28 cellular contexts compared by ENCODE assay signal in genomic region chr4:106160560-106160959, GRCh38.
DNase-seq lines count a peak whose midpoint lies in the region; ATAC-seq and TF ChIP-seq lines count a peak whose summit lies in the region.
"Had no signal": no experiment of that assay in that cellular context is flagged by ENCODE, and none has a peak within 500 bp of the region (broad histone marks: within the 10 kb centered on the region; RNA-seq: fewer than 3 reads in every experiment).

No MANE protein-coding gene starts in this region.

- no peaks in the 10 kb centered on the region for H3K9me3 ChIP-seq in IMR-90 (ENCODE audit: control insufficient read depth, insufficient read depth, low read length)
- H3K9me3 ChIP-seq in fibroblast of lung (ENCODE audit: control insufficient read depth, insufficient read depth, low read depth, low read length), result no peaks in the 10 kb centered on the region
- H3K9me3 ChIP-seq: ovary, right atrium auricular region had no signal

- no peak overlapping the region for H2BK15ac ChIP-seq in IMR-90 (ENCODE audit: low read depth, low read length)

- H3K4me2 ChIP-seq in IMR-90 (ENCODE audit: low read depth, low read length) (no peak overlapping the region; the same call in 1 of the 2 replicates), fibroblast of lung (ENCODE audit: extremely low read depth, insufficient read depth, low read length) (peak overlapping the region; percentile 25)

- H2BK5ac ChIP-seq in IMR-90 (ENCODE audit: low read depth, low read length, poor library complexity, severe bottlenecking), result no peak overlapping the region

- H3K27ac ChIP-seq in IMR-90 (ENCODE audit: insufficient read depth, low read length) (no peak overlapping the region), fibroblast of lung (ENCODE audit: insufficient read depth, low read length) (no peak overlapping the region)
- H3K27ac ChIP-seq: epithelial cell of prostate, foreskin keratinocyte, ovary, right atrium auricular region, stomach, transverse colon had no signal

- no peak overlapping the region for H2BK120ac ChIP-seq in IMR-90 (ENCODE audit: low read depth, low read length)

- no peak overlapping the region for H3K23ac ChIP-seq in IMR-90 (ENCODE audit: low read depth, low read length)

- dilution Hi-C loops in IMR-90 (cut with HindIII; ENCODE audit: low sequenced_read_pairs, unreplicated experiment), result no loop called here

- H3K36me3 ChIP-seq in IMR-90 (ENCODE audit: control insufficient read depth, insufficient read depth, low read length) (peaks cover 9% of the 10 kb centered on the region; the same call in 1 of the 2 replicates), fibroblast of lung (ENCODE audit: control insufficient read depth, insufficient read depth, low read length) (no peaks in the 10 kb centered on the region)
- H3K36me3 ChIP-seq: ovary, right atrium auricular region had no signal

- H3K4me1 Mint-ChIP-seq in activated CD4-positive, alpha-beta T cell treated with anti-CD3 and anti-CD28 coated beads for 36 hours, result no peaks in the 10 kb centered on the region
- H3K4me1 Mint-ChIP-seq: CD4-positive, alpha-beta memory T cell; immature natural killer cell had no signal

- TF ChIP-seq CTCF in IMR-90 (conservative IDR thresholded peaks at IDR 0.05; ENCODE audit: low read depth, low read length) (no peak), fibroblast of lung (conservative IDR thresholded peaks at IDR 0.05 in 1 of 2, IDR thresholded peaks at IDR 0.05 in 1 of 2; ENCODE audit: low read depth in 1 of 2, low read length in 2 of 2) (no peak)

- 0 out of 2 replicates have a peak, but pooled peaks have one; percentile 17 for ATAC-seq in IMR-90 (ENCODE audit: low read depth)
- ATAC-seq in sciatic nerve, result peak; percentile 58
- ATAC-seq in activated CD4-positive, alpha-beta T cell treated with anti-CD3 and anti-CD28 coated beads for 36 hours, result no peak
- ATAC-seq: activated CD8-positive, alpha-beta T cell treated with anti-CD3 and anti-CD28 coated beads, Interleukin-2, amount 10 ng/mL, durations not matched to agents 7 days and 5 days; foreskin keratinocyte; left lobe of liver; natural killer cell treated with Interleukin-12 subunit alpha and Interleukin-12 subunit beta and Interleukin-15 and Interleukin-18, amount 100 ng/mL, for 72 hours had no signal

- no peak overlapping the region for H2AK5ac ChIP-seq in IMR-90 (ENCODE audit: low read depth, low read length)

- no peaks in the 10 kb centered on the region for H3K79me2 ChIP-seq in fibroblast of lung (ENCODE audit: control insufficient read depth, insufficient read depth, low read length)

- H3K4me3 Mint-ChIP-seq in activated CD4-positive, alpha-beta T cell treated with anti-CD3 and anti-CD28 coated beads for 36 hours, result no peak overlapping the region
- H3K4me3 Mint-ChIP-seq: activated CD8-positive, alpha-beta T cell treated with anti-CD3 and anti-CD28 coated beads, Interleukin-2, amount 10 ng/mL, durations not matched to agents 7 days and 5 days; CD4-positive, alpha-beta memory T cell; IgD-negative memory B cell; immature natural killer cell; natural killer cell treated with Interleukin-12 subunit alpha and Interleukin-12 subunit beta and Interleukin-15 and Interleukin-18, amount 100 ng/mL, for 72 hours had no signal

- no peaks in the 10 kb centered on the region for H3K9me1 ChIP-seq in IMR-90 (ENCODE audit: insufficient read depth, low read length)

- H3K9ac ChIP-seq in IMR-90 (ENCODE audit: low read depth, low read length) (no peak overlapping the region), fibroblast of lung (ENCODE audit: insufficient read depth, low read length) (no peak overlapping the region)

- H3K27me3 Mint-ChIP-seq in activated CD4-positive, alpha-beta T cell treated with anti-CD3 and anti-CD28 coated beads for 36 hours, result no peaks in the 10 kb centered on the region
- H3K27me3 Mint-ChIP-seq: CD4-positive, alpha-beta memory T cell; IgD-negative memory B cell; natural killer cell treated with Interleukin-12 subunit alpha and Interleukin-12 subunit beta and Interleukin-15 and Interleukin-18, amount 100 ng/mL, for 72 hours had no signal

- H4K20me1 ChIP-seq in IMR-90 (ENCODE audit: insufficient read depth, low read length), result no peaks in the 10 kb centered on the region
- H4K20me1 ChIP-seq in fibroblast of lung (ENCODE audit: control insufficient read depth, extremely low read depth, insufficient read depth, low read length), result no peaks in the 10 kb centered on the region

- H3K27ac Mint-ChIP-seq in activated CD4-positive, alpha-beta T cell treated with anti-CD3 and anti-CD28 coated beads for 36 hours, result no peak overlapping the region
- H3K27ac Mint-ChIP-seq: activated CD8-positive, alpha-beta T cell treated with anti-CD3 and anti-CD28 coated beads, Interleukin-2, amount 10 ng/mL, durations not matched to agents 7 days and 5 days; CD4-positive, alpha-beta memory T cell; IgD-negative memory B cell; immature natural killer cell; natural killer cell treated with Interleukin-12 subunit alpha and Interleukin-12 subunit beta and Interleukin-15 and Interleukin-18, amount 100 ng/mL, for 72 hours had no signal

- no peak overlapping the region for H4K5ac ChIP-seq in IMR-90 (ENCODE audit: low read depth, low read length)

- no CpG with 5 or more reads among the region's 2 CpGs for WGBS in IMR-90 (ENCODE audit: extremely low coverage in 2 of 2, insufficient read length in 1 of 2), 2 experiments

- TF ChIP-seq POLR2A in IMR-90 (IDR thresholded peaks at IDR 0.05; ENCODE audit: low read depth, low read length), result no peak

- H2BK20ac ChIP-seq in IMR-90 (ENCODE audit: low read depth, low read length), result no peak overlapping the region

- DNase-seq in IMR-90, result peak; percentile 0
- DNase-seq in NAMALWA (ENCODE audit: low spot score), result peak; percentile 12
- DNase-seq in fibroblast of lung (ENCODE audit: low read depth in 2 of 2), result peak in 1 of 2 donors; percentile 38
- DNase-seq in sciatic nerve (ENCODE audit: low spot score), result no peak
- no peak for DNase-seq in activated CD4-positive, alpha-beta T cell treated with anti-CD3 and anti-CD28 coated beads for 36 hours
- DNase-seq in NCI-H526 (lab: John Stamatoyannopoulos, UW), result no peak
- DNase-seq in activated CD4-positive, alpha-beta T cell treated with anti-CD3 and anti-CD28 coated beads, Interleukin-2, amount 50 U/mL, for 4 hours, result no peak
- DNase-seq: activated CD4-positive, CD25-positive, alpha-beta regulatory T cell; activated CD8-positive, alpha-beta T cell treated with anti-CD3 and anti-CD28 coated beads, Interleukin-2, amount 10 ng/mL, durations not matched to agents 7 days and 5 days; activated effector memory CD4-positive, alpha-beta T cell treated with anti-CD3 and anti-CD28 coated beads, Interleukin-2, amount 50 U/mL, for 16 hours; CD4-positive, alpha-beta memory T cell; cerebellar nuclear complex; DMS 273 treated with DMSO at 0.1 percent for 48 hours; effector CD4-positive, alpha-beta T cell; foreskin keratinocyte; hippocampal formation; immature natural killer cell; NCI-H146; NCI-H69; ovary; Right ventricle myocardium superior; stomach; transverse colon had no signal

- peaks cover 58% of the 10 kb centered on the region for H3K36me3 Mint-ChIP-seq in activated CD4-positive, alpha-beta T cell treated with anti-CD3 and anti-CD28 coated beads for 36 hours (ENCODE audit: low read depth)

- POLR2A ChIA-PET in IMR-90 (lab: Charles Lee; ENCODE audit: unreplicated experiment), result no interaction called here
- POLR2A ChIA-PET in activated CD4-positive, alpha-beta T cell treated with anti-CD3 and anti-CD28 coated beads for 36 hours (lab: Charles Lee), result no interaction called here

- H3K27me3 ChIP-seq in IMR-90 (ENCODE audit: control insufficient read depth, insufficient read depth, low read length) (no peaks in the 10 kb centered on the region), fibroblast of lung (ENCODE audit: control insufficient read depth, insufficient read depth, low read length) (no peaks in the 10 kb centered on the region)
- H3K27me3 ChIP-seq: foreskin keratinocyte, ovary, right atrium auricular region, stomach, transverse colon had no signal

- intact Hi-C loops in IMR-90 (cut with micrococcal nuclease) (no loop called here), sciatic nerve (cut with DNase I) (no loop called here)
- intact Hi-C loops in activated CD4-positive, alpha-beta T cell treated with anti-CD3 and anti-CD28 coated beads for 36 hours (cut with DNase I, micrococcal nuclease), result no loop called here

- in situ Hi-C loops in IMR-90 (cut with MboI; ENCODE audit: low sequenced_read_pairs), result no loop called here

- H3K4me1 ChIP-seq in IMR-90 (ENCODE audit: control insufficient read depth, insufficient read depth, low read length) (no peaks in the 10 kb centered on the region), fibroblast of lung (ENCODE audit: control insufficient read depth, extremely low read depth, insufficient read depth, low read length) (no peaks in the 10 kb centered on the region)
- H3K4me1 ChIP-seq: foreskin keratinocyte, right atrium auricular region had no signal

- no peaks in the 10 kb centered on the region for H3K79me1 ChIP-seq in IMR-90 (ENCODE audit: low read depth in 1 of 2, low read length in 2 of 2)

- CTCF ChIA-PET in IMR-90 (lab: Yijun Ruan, JAX), result no interaction called here
- CTCF ChIA-PET in activated CD4-positive, alpha-beta T cell treated with anti-CD3 and anti-CD28 coated beads for 36 hours (lab: Charles Lee), result no interaction called here

- H3K9me3 Mint-ChIP-seq in activated CD4-positive, alpha-beta T cell treated with anti-CD3 and anti-CD28 coated beads for 36 hours (ENCODE audit: low read depth), result peaks cover 14% of the 10 kb centered on the region

- no peak overlapping the region for H3K56ac ChIP-seq in IMR-90 (ENCODE audit: extremely low read depth, insufficient read depth, low read length)

- H2AFZ ChIP-seq in IMR-90 (replicated peaks; ENCODE audit: low read length, poor library complexity) (no peak overlapping the region), fibroblast of lung (ENCODE audit: low read length) (no peak overlapping the region)

- H3K18ac ChIP-seq in IMR-90 (ENCODE audit: low read depth, low read length), result no peak overlapping the region

- H3K14ac ChIP-seq in IMR-90 (replicated peaks; ENCODE audit: low read depth, low read length), result no peak overlapping the region

- no peak overlapping the region for H3K4ac ChIP-seq in IMR-90 (ENCODE audit: low read depth, low read length)

- no TSS peak for BruUV-seq in IMR-90 (replicated peaks; lab: Mats Ljungman, UMichigan)

- no peak overlapping the region for H4K8ac ChIP-seq in IMR-90 (ENCODE audit: low read depth in 2 of 2, low read length in 2 of 2)

- H4K91ac ChIP-seq in IMR-90 (ENCODE audit: insufficient read depth, low read depth, low read length), result no peak overlapping the region

- no peak for TF ChIP-seq RAD21 in IMR-90 (IDR thresholded peaks at IDR 0.05; ENCODE audit: low read length)

- H2AK9ac ChIP-seq in IMR-90 (replicated peaks; ENCODE audit: low read depth, low read length, poor library complexity), result no peak overlapping the region

- H3K4me3 ChIP-seq in IMR-90 (ENCODE audit: insufficient read depth, low read depth, low read length) (no peak overlapping the region), fibroblast of lung (replicated peaks in 1 of 4; ENCODE audit: control extremely low read depth in 1 of 4, insufficient read depth in 1 of 4, low read depth in 3 of 4, low read length in 4 of 4) (no peak overlapping the region)
- H3K4me3 ChIP-seq: ovary, right atrium auricular region, stomach, transverse colon had no signal

Comparison
In these comparisons a context has a peak if more than half of its experiments do, and no peak if none do; other contexts are left out.
1. DNase-seq: peak in IMR-90 (single experiment) and NAMALWA (single experiment); none in sciatic nerve (single experiment), activated CD4-positive, alpha-beta T cell treated with anti-CD3 and anti-CD28 coated beads for 36 hours (single experiment), NCI-H526 (0 of 2) and activated CD4-positive, alpha-beta T cell treated with anti-CD3 and anti-CD28 coated beads, Interleukin-2, amount 50 U/mL, for 4 hours (0 of 2).